14 cellular contexts compared by ENCODE assay signal in genomic region chr5:1641041-1641440, GRCh38.
DNase-seq lines count a peak whose midpoint lies in the region; ATAC-seq, FAIRE-seq and TF ChIP-seq lines count a peak whose summit lies in the region.
"Had no signal": no experiment of that assay in that cellular context is flagged by ENCODE, and none has a peak within 500 bp of the region (broad histone marks: within the 10 kb centered on the region; RNA-seq: fewer than 3 reads in every experiment).

No MANE protein-coding gene starts in this region.

- no peaks in the 10 kb centered on the region for H3K4me1 Mint-ChIP-seq in MCF 10A (ENCODE audit: insufficient read depth, unreplicated experiment)
- H3K4me1 Mint-ChIP-seq in activated CD4-positive, alpha-beta memory T cell treated with anti-CD3 and anti-CD28 coated beads, Interleukin-2, amount 10 ng/mL, durations not matched to agents 7 days and 5 days: peaks cover 11% of the 10 kb centered on the region

- intact Hi-C loops in mammary epithelial cell (cut with micrococcal nuclease): loop anchor here (1.0 to 10.0 kb wide), 5 partner anchors 130 to 636 kb away; partner anchors contain the start of genes CLPTM1L and NKD2
- intact Hi-C loops in MCF 10A (cut with micrococcal nuclease): loop anchor here (1.0 to 10.0 kb wide), 4 partner anchors 130 to 473 kb away; no protein-coding TSS in a partner anchor
- intact Hi-C loops in HepG2 (cut with micrococcal nuclease; ENCODE audit: unreplicated experiment): loop anchor here (1.0 to 10.0 kb wide), 4 partner anchors 47 to 436 kb away; partner anchors contain the start of gene SLC6A19
- intact Hi-C loops in upper lobe of right lung (cut with DNase I): loop anchor here (10.0 kb wide), 1 partner anchor 456 kb away; no protein-coding TSS in a partner anchor

- H3K4me3 ChIP-seq in mammary epithelial cell (replicated peaks in 1 of 3; ENCODE audit: insufficient read depth in 1 of 3, low read depth in 2 of 3, low read length in 3 of 3) (no peak overlapping the region), OCI-LY3 (ENCODE audit: low read length) (no peak overlapping the region), HepG2 (replicated peaks in 1 of 3; ENCODE audit: insufficient read depth in 1 of 3, low read depth in 2 of 3, low read length in 3 of 3) (peak overlapping the region in 1 of 3 experiments; percentile 43; a peak in 1 of 6 replicates), upper lobe of right lung (no peak overlapping the region), MG63 (no peak overlapping the region)
- H3K4me3 ChIP-seq: lung, pancreas, thoracic aorta had no signal

- no peaks in the 10 kb centered on the region for H3K36me3 ChIP-seq in mammary epithelial cell (ENCODE audit: insufficient read depth, low read length)
- no peaks in the 10 kb centered on the region for H3K36me3 ChIP-seq in OCI-LY3 (replicated peaks; ENCODE audit: low read depth, low read length)
- no peaks in the 10 kb centered on the region for H3K36me3 ChIP-seq in HepG2 (replicated peaks in 1 of 2; ENCODE audit: control insufficient read depth in 1 of 2, insufficient read depth in 2 of 2, low read length in 2 of 2)
- no peaks in the 10 kb centered on the region for H3K36me3 ChIP-seq in upper lobe of right lung
- H3K36me3 ChIP-seq in MG63: no peaks in the 10 kb centered on the region
- H3K36me3 ChIP-seq: pancreas, thoracic aorta had no signal

- POLR2A ChIA-PET in MCF 10A (lab: Yijun Ruan, JAX): no interaction called here
- POLR2A ChIA-PET in HepG2 (lab: Yijun Ruan, JAX): no interaction called here
- POLR2A ChIA-PET in activated CD4-positive, alpha-beta memory T cell treated with anti-CD3 and anti-CD28 coated beads, Interleukin-2, amount 10 ng/mL, durations not matched to agents 7 days and 5 days (lab: Charles Lee): no interaction called here

- CTCF ChIA-PET in mammary epithelial cell (lab: Charles Lee; ENCODE audit: low non-redundant PET) (no interaction called here), MCF 10A (lab: Yijun Ruan, JAX) (interaction anchor here (1.0 kb wide), 1 partner anchor 479 kb away, joined by 3 read pairs; no protein-coding TSS in a partner anchor), HepG2 (lab: Yijun Ruan, JAX; ENCODE audit: low intra/inter-chr PET ratio, low total read pairs) (interaction anchor here (1.7 to 1.9 kb wide), 3 partner anchors 129 to 261 kb away, joined by 6 to 13 read pairs (median 8); no protein-coding TSS in a partner anchor)
- CTCF ChIA-PET in activated CD4-positive, alpha-beta memory T cell treated with anti-CD3 and anti-CD28 coated beads, Interleukin-2, amount 10 ng/mL, durations not matched to agents 7 days and 5 days (lab: Charles Lee): interaction anchor here (1.7 to 2.1 kb wide), 2 partner anchors 19 to 468 kb away, joined by 4 read pairs; no protein-coding TSS in a partner anchor

- H3K4me3 Mint-ChIP-seq in MCF 10A (ENCODE audit: unreplicated experiment): no peak overlapping the region
- no peak overlapping the region for H3K4me3 Mint-ChIP-seq in activated CD4-positive, alpha-beta memory T cell treated with anti-CD3 and anti-CD28 coated beads, Interleukin-2, amount 10 ng/mL, durations not matched to agents 7 days and 5 days
- H3K4me3 Mint-ChIP-seq: activated CD4-positive, alpha-beta T cell treated with anti-CD3 and anti-CD28 coated beads, Interleukin-2, amount 10 ng/mL, durations not matched to agents 7 days and 5 days had no signal

- TF ChIP-seq POLR2A in HepG2 (IDR thresholded peaks at IDR 0.05; ENCODE audit: insufficient read depth in 1 of 2, low read depth in 2 of 2, low read length in 2 of 2): no peak

- H2AFZ ChIP-seq in mammary epithelial cell (ENCODE audit: low read depth, low read length) (no peak overlapping the region), OCI-LY3 (ENCODE audit: low read depth, low read length) (no peak overlapping the region), HepG2 (ENCODE audit: low read length) (no peak overlapping the region)

- TF ChIP-seq EP300 in HepG2 (IDR thresholded peaks at IDR 0.05; ENCODE audit: low read depth in 2 of 2, low read length in 2 of 2) (no peak), HepG2 (CRISPR knock-in tag; IDR thresholded peaks at IDR 0.05; ENCODE audit: borderline replicate concordance) (no peak)

- no peaks in the 10 kb centered on the region for H3K36me3 Mint-ChIP-seq in MCF 10A (ENCODE audit: insufficient read depth, unreplicated experiment)
- no peaks in the 10 kb centered on the region for H3K36me3 Mint-ChIP-seq in activated CD4-positive, alpha-beta memory T cell treated with anti-CD3 and anti-CD28 coated beads, Interleukin-2, amount 10 ng/mL, durations not matched to agents 7 days and 5 days (ENCODE audit: low read depth)

- no peaks in the 10 kb centered on the region for H3K9me3 ChIP-seq in mammary epithelial cell (replicated peaks; ENCODE audit: insufficient read depth, low read length)
- no peaks in the 10 kb centered on the region for H3K9me3 ChIP-seq in OCI-LY3 (ENCODE audit: insufficient read depth, low read length)
- no peaks in the 10 kb centered on the region for H3K9me3 ChIP-seq in HepG2 (ENCODE audit: low read length)
- no peaks in the 10 kb centered on the region for H3K9me3 ChIP-seq in upper lobe of right lung
- peaks cover 4% of the 10 kb centered on the region for H3K9me3 ChIP-seq in MG63
- H3K9me3 ChIP-seq: pancreas, thoracic aorta had no signal

- H3K27ac ChIP-seq in mammary epithelial cell (ENCODE audit: insufficient read depth, low read depth, low read length) (no peak overlapping the region), OCI-LY3 (ENCODE audit: low read length) (no peak overlapping the region), HepG2 (ENCODE audit: extremely low read length, insufficient read depth, low read length) (no peak overlapping the region), upper lobe of right lung (no peak overlapping the region)
- H3K27ac ChIP-seq: epithelial cell of prostate, pancreas, thoracic aorta had no signal

- no peak overlapping the region for H3K27ac Mint-ChIP-seq in MCF 10A (ENCODE audit: low read depth, unreplicated experiment)
- no peak overlapping the region for H3K27ac Mint-ChIP-seq in activated CD4-positive, alpha-beta memory T cell treated with anti-CD3 and anti-CD28 coated beads, Interleukin-2, amount 10 ng/mL, durations not matched to agents 7 days and 5 days
- H3K27ac Mint-ChIP-seq: activated CD4-positive, alpha-beta T cell treated with anti-CD3 and anti-CD28 coated beads, Interleukin-2, amount 10 ng/mL, durations not matched to agents 7 days and 5 days had no signal

- in situ Hi-C loops in mammary epithelial cell (cut with MboI; ENCODE audit: low sequenced_read_pairs in 2 of 2) (loop anchor here (10.0 to 25.0 kb wide), 5 partner anchors 254 to 706 kb away; no protein-coding TSS in a partner anchor), HepG2 (cut with HindIII; ENCODE audit: extremely low pct_ligation_motif_present, low pct_unique_long_range_greater_than_20kb) (loop anchor here (10.0 to 25.0 kb wide), 3 partner anchors 129 to 466 kb away; partner anchors contain the start of gene LPCAT1)

- H3K27me3 Mint-ChIP-seq in MCF 10A (ENCODE audit: insufficient read depth, unreplicated experiment): peaks cover 50% of the 10 kb centered on the region
- H3K27me3 Mint-ChIP-seq in activated CD4-positive, alpha-beta memory T cell treated with anti-CD3 and anti-CD28 coated beads, Interleukin-2, amount 10 ng/mL, durations not matched to agents 7 days and 5 days: peaks cover 32% of the 10 kb centered on the region

- TF ChIP-seq CTCF in mammary epithelial cell (conservative IDR thresholded peaks at IDR 0.05 in 1 of 2, IDR thresholded peaks at IDR 0.05 in 1 of 2; ENCODE audit: extremely low read depth in 1 of 2, insufficient read depth in 1 of 2, low read depth in 1 of 2, low read length in 2 of 2): no peak
- TF ChIP-seq CTCF in MCF 10A (IDR thresholded peaks at IDR 0.05; ENCODE audit: unreplicated experiment): no peak
- no peak for TF ChIP-seq CTCF in OCI-LY3 (IDR thresholded peaks at IDR 0.05; ENCODE audit: low read depth, low read length)
- TF ChIP-seq CTCF in HepG2 (CRISPR knock-in tag; IDR thresholded peaks at IDR 0.05): no peak
- TF ChIP-seq CTCF in upper lobe of right lung (IDR thresholded peaks at IDR 0.05): no peak

- no peaks in the 10 kb centered on the region for H3K79me2 ChIP-seq in mammary epithelial cell (ENCODE audit: insufficient read depth, low read length)
- no peaks in the 10 kb centered on the region for H3K79me2 ChIP-seq in OCI-LY3 (ENCODE audit: low read length)
- H3K79me2 ChIP-seq in HepG2 (ENCODE audit: insufficient read depth, low read length): no peaks in the 10 kb centered on the region

- no TSS peak for BruUV-seq in mammary epithelial cell (replicated peaks; lab: Mats Ljungman, UMichigan)
- no TSS peak for BruUV-seq in MCF 10A (replicated peaks; lab: Mats Ljungman, UMichigan)
- BruUV-seq in HepG2 (replicated peaks; lab: Mats Ljungman, UMichigan): no TSS peak

- H3K9me3 Mint-ChIP-seq in MCF 10A (ENCODE audit: unreplicated experiment): no peaks in the 10 kb centered on the region
- H3K9me3 Mint-ChIP-seq in activated CD4-positive, alpha-beta memory T cell treated with anti-CD3 and anti-CD28 coated beads, Interleukin-2, amount 10 ng/mL, durations not matched to agents 7 days and 5 days: no peaks in the 10 kb centered on the region
- H3K9me3 Mint-ChIP-seq: activated CD4-positive, alpha-beta T cell treated with anti-CD3 and anti-CD28 coated beads, Interleukin-2, amount 10 ng/mL, durations not matched to agents 7 days and 5 days had no signal

- no peak for TF ChIP-seq RAD21 in HepG2 (CRISPR knock-in tag; IDR thresholded peaks at IDR 0.05)

- dilution Hi-C loops in mammary epithelial cell (cut with HindIII; ENCODE audit: low sequenced_read_pairs): loop anchor here (25.0 kb wide), 1 partner anchor 704 kb away; no protein-coding TSS in a partner anchor

- H3K9ac ChIP-seq in mammary epithelial cell (ENCODE audit: insufficient read depth, low read length) (no peak overlapping the region), OCI-LY3 (ENCODE audit: low read length) (no peak overlapping the region), HepG2 (ENCODE audit: insufficient read depth, low read depth, low read length) (no peak overlapping the region)

- H3K27me3 ChIP-seq in mammary epithelial cell (ENCODE audit: insufficient read depth, low read length): peaks cover 15% of the 10 kb centered on the region
- H3K27me3 ChIP-seq in OCI-LY3 (ENCODE audit: low read depth, low read length): peaks cover 19% of the 10 kb centered on the region
- H3K27me3 ChIP-seq in HepG2 (ENCODE audit: control insufficient read depth in 1 of 2, insufficient read depth in 2 of 2, low read length in 2 of 2): peaks cover 15 to 56% of the 10 kb centered on the region in 2 experiments
- peaks cover 21% of the 10 kb centered on the region for H3K27me3 ChIP-seq in upper lobe of right lung
- peaks cover 30% of the 10 kb centered on the region for H3K27me3 ChIP-seq in MG63

- H3K4me1 ChIP-seq in mammary epithelial cell (ENCODE audit: insufficient read depth, low read length): peaks cover 6% of the 10 kb centered on the region
- no peaks in the 10 kb centered on the region for H3K4me1 ChIP-seq in OCI-LY3 (ENCODE audit: low read length)
- H3K4me1 ChIP-seq in HepG2 (ENCODE audit: insufficient read depth, low read length): peaks cover 21% of the 10 kb centered on the region; the same call in 1 of the 2 replicates
- peaks cover 4% of the 10 kb centered on the region for H3K4me1 ChIP-seq in upper lobe of right lung
- H3K4me1 ChIP-seq: pancreas had no signal

- H4K20me1 ChIP-seq in mammary epithelial cell (ENCODE audit: insufficient read depth, low read length) (no peaks in the 10 kb centered on the region), OCI-LY3 (ENCODE audit: insufficient read depth, low read length) (no peaks in the 10 kb centered on the region), HepG2 (ENCODE audit: insufficient read depth, low read length) (no peaks in the 10 kb centered on the region)

- DNase-seq in mammary epithelial cell: no peak
- no peak for DNase-seq in MCF 10A (ENCODE audit: unreplicated experiment)
- no peak for DNase-seq in HepG2 (ENCODE audit: low spot score)
- peak; percentile 52 for DNase-seq in upper lobe of right lung
- no peak for DNase-seq in activated CD4-positive, alpha-beta memory T cell treated with anti-CD3 and anti-CD28 coated beads, Interleukin-2, amount 10 ng/mL, durations not matched to agents 7 days and 5 days
- DNase-seq in MG63: no peak

- FAIRE-seq in HepG2 (lab: Jason Lieb, UNC): no peak
- FAIRE-seq: keratinocyte, pancreas had no signal

- WGBS in mammary epithelial cell (ENCODE audit: low coverage, missing lambda C conversion rate): 55% methylated on average over 11 of the region's 16 CpGs
- 42% methylated on average over 11 of the region's 16 CpGs for WGBS in HepG2 (ENCODE audit: low lambda C conversion rate)

- H3K4me2 ChIP-seq in mammary epithelial cell (ENCODE audit: insufficient read depth, low read depth, low read length) (peak overlapping the region; percentile 42), OCI-LY3 (ENCODE audit: low read length) (peak overlapping the region; percentile 37), HepG2 (ENCODE audit: low read depth, low read length) (peak overlapping the region; percentile 54)

- no peak for ATAC-seq in HepG2
- no peak for ATAC-seq in upper lobe of right lung
- ATAC-seq in HG03025 (IDR thresholded peaks at IDR 0.05; ENCODE audit: low FRiP score, unreplicated experiment): no peak
